30 cellular contexts compared by ENCODE assay signal in genomic region chr4:74095482-74095881, GRCh38. TPM values are rescaled to one million over a fixed set of nuclear protein-coding genes. Genes with fewer than 3 reads are reported as not detected.
"Had no signal": no experiment of that assay in that cellular context is flagged by ENCODE, and none has a peak within 500 bp of the region (broad histone marks: within the 10 kb centered on the region; RNA-seq: fewer than 3 reads in every experiment).

No MANE protein-coding gene starts in this region.

- H3K4me3 ChIP-seq: lung, ovary, sigmoid colon, smooth muscle cell, suprapubic skin, tibial artery had no signal

- DNase-seq: activated CD4-positive, alpha-beta T cell treated with anti-CD3 and anti-CD28 coated beads, Interleukin-2, amount 50 U/mL, for 1 hour; activated CD8-positive, alpha-beta memory T cell treated with anti-CD3 and anti-CD28 coated beads, Interleukin-2, amount 10 ng/mL, durations not matched to agents 7 days and 5 days; activated CD8-positive, alpha-beta T cell treated with anti-CD3 and anti-CD28 coated beads for 36 hours; activated naive CD4-positive, alpha-beta T cell; activated T-cell treated with anti-CD3 and anti-CD28 coated beads, Interleukin-2, amount 50 U/mL, for 72 hours; effector memory CD4-positive, alpha-beta T cell; foreskin fibroblast; head of caudate nucleus; hypothalamus; immature natural killer cell; kidney; naive thymus-derived CD4-positive, alpha-beta T cell; ovary; retina; sigmoid colon; stimulated activated CD4-positive, alpha-beta T cell treated with anti-CD3 and anti-CD28 coated beads, Interleukin-1b, Interleukin-23, amount 100 ng/mL, for 48 hours; stimulated activated CD4-positive, alpha-beta T cell treated with anti-CD3 and anti-CD28 coated beads, Interleukin-4, amount 100 ng/mL, for 4 hours; stimulated activated CD8-positive, alpha-beta memory T cell treated with anti-CD3 and anti-CD28 coated beads, Interleukin-4, amount 100 ng/mL, for 48 hours; T-helper 17 cell; tibial artery had no signal

- H3K27me3 ChIP-seq: ovary, sigmoid colon, suprapubic skin, tibial artery had no signal

- ATAC-seq: activated CD8-positive, alpha-beta memory T cell treated with anti-CD3 and anti-CD28 coated beads, Interleukin-2, amount 10 ng/mL, durations not matched to agents 7 days and 5 days; activated CD8-positive, alpha-beta T cell treated with anti-CD3 and anti-CD28 coated beads for 36 hours; activated naive CD4-positive, alpha-beta T cell treated with anti-CD3 and anti-CD28 coated beads, Interleukin-2, amount 50 U/mL, for 72 hours; activated T-cell treated with anti-CD3 and anti-CD28 coated beads, Interleukin-2, amount 50 U/mL, for 72 hours; naive thymus-derived CD4-positive, alpha-beta T cell; stimulated activated memory B cell treated with anti-CD40 and anti-IgM and Interleukin-4, amounts not matched to agents 10 μg/mL and 1 μg/mL and 100 μg/mL, for 72 hours; T-helper 17 cell; WTC11 had no signal

- H3K4me2 ChIP-seq: smooth muscle cell had no signal

- H3K36me3 ChIP-seq: ovary, sigmoid colon, suprapubic skin, tibial artery had no signal

- FAIRE-seq: bronchial epithelial cell, colon, kidney had no signal

- H3K9me3 ChIP-seq: ovary, sigmoid colon, suprapubic skin, tibial artery had no signal

- H3K27ac ChIP-seq: ovary, sigmoid colon, suprapubic skin, tibial artery had no signal

RNA-seq across cellular contexts. Expression of gene CXCL2, which starts 3.5 kb away (rescaled TPM):
- total RNA-seq: activated CD8-positive, alpha-beta memory T cell treated with anti-CD3 and anti-CD28 coated beads, Interleukin-2, amount 10 ng/mL, durations not matched to agents 7 days and 5 days; activated CD8-positive, alpha-beta T cell treated with anti-CD3 and anti-CD28 coated beads for 36 hours; activated naive CD4-positive, alpha-beta T cell treated with anti-CD3 and anti-CD28 coated beads, Interleukin-2, amount 50 U/mL, for 72 hours; activated T-cell treated with anti-CD3 and anti-CD28 coated beads, Interleukin-2, amount 50 U/mL, for 72 hours had no signal
- polyA plus RNA-seq: naive thymus-derived CD4-positive, alpha-beta T cell; neural cell had no signal

RNA-seq across cellular contexts. Expression of gene CXCL3, which starts 57.0 kb away (rescaled TPM):
- total RNA-seq: activated CD8-positive, alpha-beta memory T cell treated with anti-CD3 and anti-CD28 coated beads, Interleukin-2, amount 10 ng/mL, durations not matched to agents 7 days and 5 days; activated CD8-positive, alpha-beta T cell treated with anti-CD3 and anti-CD28 coated beads for 36 hours; activated naive CD4-positive, alpha-beta T cell treated with anti-CD3 and anti-CD28 coated beads, Interleukin-2, amount 50 U/mL, for 72 hours; activated T-cell treated with anti-CD3 and anti-CD28 coated beads, Interleukin-2, amount 50 U/mL, for 72 hours; ureter had no signal
- polyA plus RNA-seq: immature natural killer cell; naive thymus-derived CD4-positive, alpha-beta T cell; neural cell had no signal
